Comparison of ENCODE assay signal across 31 cellular contexts in genomic region chr7:106986450-106986977, GRCh38. TPM values are rescaled to one million over a fixed set of nuclear protein-coding genes. Genes with fewer than 3 reads are reported as not detected.
DNase-seq lines count a peak whose midpoint lies in the region; ATAC-seq and TF ChIP-seq lines count a peak whose summit lies in the region.
"Had no signal": no experiment of that assay in that cellular context is flagged by ENCODE, and none has a peak within 500 bp of the region (broad histone marks: within the 10 kb centered on the region; RNA-seq: fewer than 3 reads in every experiment).

No MANE protein-coding gene starts in this region.

- H3K36me3 ChIP-seq in Karpas-422 (ENCODE audit: insufficient read depth, low read length) = no peaks in the 10 kb centered on the region
- H3K36me3 ChIP-seq: brain microvascular endothelial cell, esophagus squamous epithelium, sigmoid colon, upper lobe of left lung had no signal

- DNase-seq in Karpas-422 (peak; percentile 29), hepatic stellate cell (ENCODE audit: low spot score) (peak; percentile 13), NCI-H446 (lab: John Stamatoyannopoulos, UW) (no peak), G401 (ENCODE audit: low spot score) (no peak)
- DNase-seq in activated T-cell treated with anti-CD3 and anti-CD28 coated beads, Interleukin-2, amount 50 U/mL, for 72 hours = no peak
- DNase-seq: activated CD8-positive, alpha-beta T cell treated with anti-CD3 and anti-CD28 coated beads for 36 hours; activated naive CD4-positive, alpha-beta T cell treated with anti-CD3 and anti-CD28 coated beads, Interleukin-2, amount 50 U/mL, for 16 hours; amniotic stem cell; brain microvascular endothelial cell; cerebellar nuclear complex; EL; esophagus squamous epithelium; foreskin keratinocyte; H9; head of caudate nucleus; Kasumi-1; kidney glomerular epithelial cell; naive thymus-derived CD4-positive, alpha-beta T cell; NCI-H446 treated with DMSO at 0.1 percent for 48 hours; NCI-H774; occipital lobe; psoas muscle; sigmoid colon; stimulated activated CD4-positive, alpha-beta T cell treated with anti-CD3 and anti-CD28 coated beads, Interleukin-4, amount 100 ng/mL, for 4 hours; substantia nigra; upper lobe of left lung had no signal

- H3K27me3 Mint-ChIP-seq in activated T-cell treated with anti-CD3 and anti-CD28 coated beads, Interleukin-2, amount 50 U/mL, for 72 hours (ENCODE audit: low read depth) = no peaks in the 10 kb centered on the region
- H3K27me3 Mint-ChIP-seq: activated CD8-positive, alpha-beta T cell treated with anti-CD3 and anti-CD28 coated beads for 36 hours had no signal

- no peaks in the 10 kb centered on the region for H3K27me3 ChIP-seq in Karpas-422 (ENCODE audit: low read length)
- H3K27me3 ChIP-seq: brain microvascular endothelial cell, esophagus squamous epithelium, sigmoid colon, upper lobe of left lung had no signal

- H3K4me1 ChIP-seq in Karpas-422 (ENCODE audit: low read length) = peaks cover 9% of the 10 kb centered on the region
- H3K4me1 ChIP-seq: esophagus squamous epithelium, foreskin keratinocyte, psoas muscle, sigmoid colon, upper lobe of left lung had no signal

- no peaks in the 10 kb centered on the region for H3K9me3 ChIP-seq in Karpas-422 (ENCODE audit: low read length)
- H3K9me3 ChIP-seq: esophagus squamous epithelium, psoas muscle, sigmoid colon, upper lobe of left lung had no signal

- no peaks in the 10 kb centered on the region for H4K20me1 ChIP-seq in Karpas-422 (ENCODE audit: insufficient read depth, low read depth, low read length)

- H3K9me2 ChIP-seq in Karpas-422 (replicated peaks; ENCODE audit: insufficient read depth, low read length) = no peaks in the 10 kb centered on the region

- no peaks in the 10 kb centered on the region for H3K4me1 Mint-ChIP-seq in activated T-cell treated with anti-CD3 and anti-CD28 coated beads, Interleukin-2, amount 50 U/mL, for 72 hours (ENCODE audit: low read depth)
- H3K4me1 Mint-ChIP-seq: H9 had no signal

- no peak overlapping the region for H3K4me2 ChIP-seq in Karpas-422 (ENCODE audit: low read depth, low read length, poor library complexity, severe bottlenecking)

- peak overlapping the region; percentile 78; the same call in 1 of the 2 replicates for H2AFZ ChIP-seq in Karpas-422 (ENCODE audit: low read length)

- no peaks in the 10 kb centered on the region for H3K36me3 Mint-ChIP-seq in activated T-cell treated with anti-CD3 and anti-CD28 coated beads, Interleukin-2, amount 50 U/mL, for 72 hours (ENCODE audit: insufficient read depth in 2 of 2)

- in situ Hi-C loops in G401 (cut with HindIII; ENCODE audit: low sequenced_read_pairs) = no loop called here

- H3K4me3 ChIP-seq in Karpas-422 (ENCODE audit: low read length) = no peak overlapping the region
- H3K4me3 ChIP-seq: esophagus squamous epithelium, psoas muscle, sigmoid colon, SK-N-MC, upper lobe of left lung had no signal

- no peaks in the 10 kb centered on the region for H3K79me2 ChIP-seq in Karpas-422 (ENCODE audit: low read length)

- no peak overlapping the region for H3K27ac ChIP-seq in Karpas-422 (ENCODE audit: low read length)
- H3K27ac ChIP-seq: brain microvascular endothelial cell, esophagus squamous epithelium, foreskin keratinocyte, psoas muscle, sigmoid colon, upper lobe of left lung had no signal

- no peaks in the 10 kb centered on the region for H3K9me3 Mint-ChIP-seq in activated T-cell treated with anti-CD3 and anti-CD28 coated beads, Interleukin-2, amount 50 U/mL, for 72 hours
- H3K9me3 Mint-ChIP-seq: activated CD8-positive, alpha-beta T cell treated with anti-CD3 and anti-CD28 coated beads for 36 hours; activated T-helper 2 cell treated with anti-CD3 and anti-CD28 coated beads, Interferon-gamma antibody, Interleukin-2, Interleukin-4, amounts not matched to agents 10 μg/mL and 5 μg/mL and 100 μg/mL, durations not matched to agents 14 hours and 24 hours and 36 hours; H9; T-helper 1 cell treated with Interleukin-12 subunit alpha and Interleukin-12 subunit beta and Interleukin-4 antibody, amounts not matched to agents 30 μg/mL and 1 μg/mL, for 36 hours had no signal

- no peak overlapping the region for H3K9ac ChIP-seq in Karpas-422 (ENCODE audit: low read length)

- H3K27ac Mint-ChIP-seq in activated T-cell treated with anti-CD3 and anti-CD28 coated beads, Interleukin-2, amount 50 U/mL, for 72 hours = no peak overlapping the region
- H3K27ac Mint-ChIP-seq: activated CD8-positive, alpha-beta T cell treated with anti-CD3 and anti-CD28 coated beads for 36 hours; activated T-helper 2 cell treated with anti-CD3 and anti-CD28 coated beads, Interferon-gamma antibody, Interleukin-2, Interleukin-4, amounts not matched to agents 10 μg/mL and 5 μg/mL and 100 μg/mL, durations not matched to agents 14 hours and 24 hours and 36 hours; H9; T-helper 1 cell treated with Interleukin-12 subunit alpha and Interleukin-12 subunit beta and Interleukin-4 antibody, amounts not matched to agents 30 μg/mL and 1 μg/mL, for 36 hours had no signal

- no peak overlapping the region for H3K4me3 Mint-ChIP-seq in activated T-cell treated with anti-CD3 and anti-CD28 coated beads, Interleukin-2, amount 50 U/mL, for 72 hours
- H3K4me3 Mint-ChIP-seq: activated CD8-positive, alpha-beta T cell treated with anti-CD3 and anti-CD28 coated beads for 36 hours; H9; naive thymus-derived CD4-positive, alpha-beta T cell; T-helper 1 cell treated with Interleukin-12 subunit alpha and Interleukin-12 subunit beta and Interleukin-4 antibody, amounts not matched to agents 30 μg/mL and 1 μg/mL, for 36 hours had no signal

- ATAC-seq in SK-N-SH treated with all-trans-retinoic acid at 6 μM for 48 hours = peak; percentile 31; the same call in 1 of the 3 replicates
- no peak for ATAC-seq in GM21717 (IDR thresholded peaks at IDR 0.05; ENCODE audit: unreplicated experiment)
- ATAC-seq in activated T-cell treated with anti-CD3 and anti-CD28 coated beads, Interleukin-2, amount 50 U/mL, for 72 hours (replicated peaks in 1 of 2) = no peak
- ATAC-seq: activated CD8-positive, alpha-beta T cell treated with anti-CD3 and anti-CD28 coated beads for 36 hours; foreskin keratinocyte; naive thymus-derived CD4-positive, alpha-beta T cell; psoas muscle had no signal

TF ChIP-seq in SK-N-SH treated with all-trans-retinoic acid at 6 μM for 48 hours, 23 proteins besides CTCF, POLR2A, EP300 and RAD21:
- TF ChIP-seq RARB (CRISPR knock-in tag; IDR thresholded peaks at IDR 0.05) = no peak
- no peak for TF ChIP-seq ZC3H10 (CRISPR knock-in tag; IDR thresholded peaks at IDR 0.05)
- TF ChIP-seq ZFP3 (CRISPR knock-in tag; IDR thresholded peaks at IDR 0.05) = no peak
- no peak for TF ChIP-seq SNAI2 (CRISPR knock-in tag; IDR thresholded peaks at IDR 0.05)
- TF ChIP-seq TOX (CRISPR knock-in tag; IDR thresholded peaks at IDR 0.05; ENCODE audit: borderline replicate concordance) = no peak
- TF ChIP-seq ISL1 (CRISPR knock-in tag; IDR thresholded peaks at IDR 0.05) = no peak
- no peak for TF ChIP-seq OSR1 (CRISPR knock-in tag; IDR thresholded peaks at IDR 0.05)
- TF ChIP-seq ZFP30 (CRISPR knock-in tag; IDR thresholded peaks at IDR 0.05) = no peak
- no peak for TF ChIP-seq TCF4 (CRISPR knock-in tag; IDR thresholded peaks at IDR 0.05; ENCODE audit: borderline replicate concordance)
- no peak for TF ChIP-seq ZNF70 (CRISPR knock-in tag; IDR thresholded peaks at IDR 0.05)
- TF ChIP-seq PPARA (CRISPR knock-in tag; IDR thresholded peaks at IDR 0.05; ENCODE audit: borderline replicate concordance) = no peak
- no peak for TF ChIP-seq BACH2 (CRISPR knock-in tag; IDR thresholded peaks at IDR 0.05; ENCODE audit: borderline replicate concordance)
- no peak for TF ChIP-seq CSDC2 (CRISPR knock-in tag; IDR thresholded peaks at IDR 0.05)
- no peak for TF ChIP-seq ZNF565 (CRISPR knock-in tag; conservative IDR thresholded peaks at IDR 0.05; ENCODE audit: low read depth)
- TF ChIP-seq CREB5 (CRISPR knock-in tag; IDR thresholded peaks at IDR 0.05; ENCODE audit: low read depth) = no peak

RNA-seq across cellular contexts. Expression of gene PRKAR2B, which starts 58.0 kb away (rescaled TPM):
- 0.32 and 0.67 TPM in 2 replicates for total RNA-seq in Karpas-422 (2014; rRNA removed; shearing (Covaris generic); ENCODE audit: low replicate concordance)
- 68.3 and 104 TPM in 2 replicates for total RNA-seq in G401 (2014; rRNA removed; shearing (Covaris generic))
- total RNA-seq in activated T-cell treated with anti-CD3 and anti-CD28 coated beads, Interleukin-2, amount 50 U/mL, for 72 hours = 1 to 10 TPM; 1.1 to 1.6 TPM
- total RNA-seq: foreskin keratinocyte had no signal

Comparison
In these comparisons a context has a peak if more than half of its experiments do, and no peak if none do; other contexts are left out.
1. DNase-seq: peak in Karpas-422 (single experiment) and hepatic stellate cell (single experiment); none in NCI-H446 (0 of 2), G401 (single experiment) and activated T-cell treated with anti-CD3 and anti-CD28 coated beads, Interleukin-2, amount 50 U/mL, for 72 hours (0 of 2).
2. RNA of gene PRKAR2B, which starts 58.0 kb away (total RNA-seq): 68.3 to 104 TPM in G401; 1.1 to 1.6 TPM in activated T-cell treated with anti-CD3 and anti-CD28 coated beads, Interleukin-2, amount 50 U/mL, for 72 hours and 0.32 to 0.67 TPM in Karpas-422; every median in the first group is over 10 times any median in the second.